In the genomic region with DNA sequence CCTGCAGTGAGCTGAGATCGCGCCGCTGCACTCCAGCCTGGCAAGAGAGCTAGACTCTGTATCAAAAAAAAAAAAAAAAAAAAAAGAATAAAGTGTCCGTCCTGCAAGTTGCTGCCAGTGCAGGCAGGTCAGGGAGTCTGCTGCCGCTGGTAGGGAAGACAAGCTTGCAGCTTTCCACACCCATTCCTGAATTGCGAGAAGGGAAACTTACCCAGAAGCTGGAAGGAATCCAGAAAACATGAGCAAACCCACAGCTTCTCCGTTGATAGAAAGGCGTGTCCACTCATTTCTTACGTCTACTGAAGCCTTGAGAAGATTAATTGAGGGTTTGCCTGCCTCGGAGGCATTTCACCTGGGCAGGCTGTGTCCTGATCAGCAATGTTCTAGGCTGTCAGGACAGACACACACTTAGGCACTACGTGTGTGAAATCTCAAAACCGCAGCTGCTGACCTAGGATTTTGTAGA, we compare ENCODE assay signal across 12 cellular contexts.
DNase-seq lines count a peak whose midpoint lies in the region; ATAC-seq and TF ChIP-seq lines count a peak whose summit lies in the region.
"Had no signal": no experiment of that assay in that cellular context is flagged by ENCODE, and none has a peak within 500 bp of the region (broad histone marks: within the 10 kb centered on the region; RNA-seq: fewer than 3 reads in every experiment).

No MANE protein-coding gene starts in this region.

- no peak overlapping the region for H3K27ac Mint-ChIP-seq in GM23338
- H3K27ac Mint-ChIP-seq: activated T-cell treated with anti-CD3 and anti-CD28 coated beads, Interleukin-2, amount 50 U/mL, for 72 hours had no signal

- H3K9me3 ChIP-seq in Peyer's patch, result no peaks in the 10 kb centered on the region
- H3K9me3 ChIP-seq: gastroesophageal sphincter, ovary had no signal

- H3K27me3 Mint-ChIP-seq in GM23338 (ENCODE audit: insufficient read depth, low read depth, poor library complexity), result peaks cover 2% of the 10 kb centered on the region

- no peak overlapping the region for H3K4me3 Mint-ChIP-seq in GM23338
- H3K4me3 Mint-ChIP-seq: activated T-cell treated with anti-CD3 and anti-CD28 coated beads, Interleukin-2, amount 50 U/mL, for 72 hours had no signal

- TF ChIP-seq CTCF in GM23338 (conservative IDR thresholded peaks at IDR 0.05; ENCODE audit: low read depth in 2 of 2) (no peak), Peyer's patch (IDR thresholded peaks at IDR 0.05) (no peak)

- DNase-seq in GM23338 (ENCODE audit: low spot score) (no peak), Peyer's patch (peak in 2 of 3 donors; percentile 64 to 71), fibroblast of peridontal ligament (ENCODE audit: extremely low read depth) (peak; percentile 60), sciatic nerve (ENCODE audit: low spot score) (no peak), NCI-H2107 (lab: John Stamatoyannopoulos, UW) (no peak), germinal center (ENCODE audit: low spot score) (no peak)
- DNase-seq in activated T-cell treated with anti-CD3 and anti-CD28 coated beads, Interleukin-2, amount 50 U/mL, for 1 hour, result no peak
- DNase-seq in activated naive CD4-positive, alpha-beta T cell treated with Interleukin-2 at 50 U/mL for 16 hours, result no peak
- DNase-seq: activated T-cell treated with anti-CD3 and anti-CD28 coated beads, Interleukin-2, amount 50 U/mL, for 72 hours; ovary had no signal

- H3K4me1 Mint-ChIP-seq in GM23338, result no peaks in the 10 kb centered on the region

- intact Hi-C loops in sciatic nerve (cut with DNase I), result no loop called here

- ATAC-seq in GM23338 (no peak), sciatic nerve (peak; percentile 58)
- ATAC-seq: activated T-cell treated with anti-CD3 and anti-CD28 coated beads, Interleukin-2, amount 50 U/mL, for 72 hours; gastroesophageal sphincter had no signal

- H3K4me3 ChIP-seq in GM23338 (no peak overlapping the region), Peyer's patch (peak overlapping the region in 2 of 4 donors; percentile 4 to 32)
- H3K4me3 ChIP-seq: gastroesophageal sphincter, ovary had no signal

- H3K36me3 ChIP-seq in GM23338 (ENCODE audit: insufficient read depth) (no peaks in the 10 kb centered on the region), Peyer's patch (no peaks in the 10 kb centered on the region)
- H3K36me3 ChIP-seq: gastroesophageal sphincter, ovary had no signal

- TF ChIP-seq POLR2A in Peyer's patch (IDR thresholded peaks at IDR 0.05), result peak in 1 of 2 donors; percentile 55

- no peak overlapping the region for H3K4me2 ChIP-seq in GM23338
- H3K4me2 ChIP-seq: KMS-11 had no signal

- no peaks in the 10 kb centered on the region for H3K79me2 ChIP-seq in GM23338 (replicated peaks; ENCODE audit: insufficient read depth)

- H3K27me3 ChIP-seq in GM23338 (ENCODE audit: insufficient read depth), result no peaks in the 10 kb centered on the region
- no peaks in the 10 kb centered on the region for H3K27me3 ChIP-seq in Peyer's patch
- H3K27me3 ChIP-seq: ovary had no signal

- no peaks in the 10 kb centered on the region for H3K9me2 ChIP-seq in GM23338 (ENCODE audit: insufficient read depth)

- no peaks in the 10 kb centered on the region for H4K20me1 ChIP-seq in GM23338 (replicated peaks; ENCODE audit: insufficient read depth)

- H3K9me3 Mint-ChIP-seq in GM23338, result no peaks in the 10 kb centered on the region
- H3K9me3 Mint-ChIP-seq: activated T-cell treated with anti-CD3 and anti-CD28 coated beads, Interleukin-2, amount 50 U/mL, for 72 hours had no signal

- H3F3A ChIP-seq in GM23338 (replicated peaks; ENCODE audit: low read depth), result no peaks in the 10 kb centered on the region

- H3K36me3 Mint-ChIP-seq in GM23338 (ENCODE audit: low read depth), result no peaks in the 10 kb centered on the region

- H3K27ac ChIP-seq in GM23338 (ENCODE audit: low read depth), result no peak overlapping the region
- peak overlapping the region in 2 of 4 donors; percentile 71 to 75 for H3K27ac ChIP-seq in Peyer's patch
- H3K27ac ChIP-seq: gastroesophageal sphincter, KMS-11, ovary had no signal

- H2AFZ ChIP-seq in GM23338, result 0 out of 2 replicates have a peak overlapping the region, but pooled peaks have one; percentile 74

- no peaks in the 10 kb centered on the region for H3K4me1 ChIP-seq in GM23338 (ENCODE audit: insufficient read depth)
- peaks cover 0 to 4% (median 0%) of the 10 kb centered on the region in 4 donors for H3K4me1 ChIP-seq in Peyer's patch
- H3K4me1 ChIP-seq: gastroesophageal sphincter had no signal

TF ChIP-seq in GM23338, 12 proteins besides CTCF, POLR2A, EP300 and RAD21:
- TF ChIP-seq NANOG (IDR thresholded peaks at IDR 0.05; ENCODE audit: borderline replicate concordance), result no peak
- no peak for TF ChIP-seq EZH2 (IDR thresholded peaks at IDR 0.05; ENCODE audit: low read depth, unreplicated experiment)
- TF ChIP-seq CREB1 (CRISPR knock-in tag; IDR thresholded peaks at IDR 0.05; ENCODE audit: low read depth), result no peak
- no peak for TF ChIP-seq JUNB (IDR thresholded peaks at IDR 0.05; ENCODE audit: unreplicated experiment)
- no peak for TF ChIP-seq STAT1 (IDR thresholded peaks at IDR 0.05; ENCODE audit: unreplicated experiment)
- TF ChIP-seq, protein P1, sequence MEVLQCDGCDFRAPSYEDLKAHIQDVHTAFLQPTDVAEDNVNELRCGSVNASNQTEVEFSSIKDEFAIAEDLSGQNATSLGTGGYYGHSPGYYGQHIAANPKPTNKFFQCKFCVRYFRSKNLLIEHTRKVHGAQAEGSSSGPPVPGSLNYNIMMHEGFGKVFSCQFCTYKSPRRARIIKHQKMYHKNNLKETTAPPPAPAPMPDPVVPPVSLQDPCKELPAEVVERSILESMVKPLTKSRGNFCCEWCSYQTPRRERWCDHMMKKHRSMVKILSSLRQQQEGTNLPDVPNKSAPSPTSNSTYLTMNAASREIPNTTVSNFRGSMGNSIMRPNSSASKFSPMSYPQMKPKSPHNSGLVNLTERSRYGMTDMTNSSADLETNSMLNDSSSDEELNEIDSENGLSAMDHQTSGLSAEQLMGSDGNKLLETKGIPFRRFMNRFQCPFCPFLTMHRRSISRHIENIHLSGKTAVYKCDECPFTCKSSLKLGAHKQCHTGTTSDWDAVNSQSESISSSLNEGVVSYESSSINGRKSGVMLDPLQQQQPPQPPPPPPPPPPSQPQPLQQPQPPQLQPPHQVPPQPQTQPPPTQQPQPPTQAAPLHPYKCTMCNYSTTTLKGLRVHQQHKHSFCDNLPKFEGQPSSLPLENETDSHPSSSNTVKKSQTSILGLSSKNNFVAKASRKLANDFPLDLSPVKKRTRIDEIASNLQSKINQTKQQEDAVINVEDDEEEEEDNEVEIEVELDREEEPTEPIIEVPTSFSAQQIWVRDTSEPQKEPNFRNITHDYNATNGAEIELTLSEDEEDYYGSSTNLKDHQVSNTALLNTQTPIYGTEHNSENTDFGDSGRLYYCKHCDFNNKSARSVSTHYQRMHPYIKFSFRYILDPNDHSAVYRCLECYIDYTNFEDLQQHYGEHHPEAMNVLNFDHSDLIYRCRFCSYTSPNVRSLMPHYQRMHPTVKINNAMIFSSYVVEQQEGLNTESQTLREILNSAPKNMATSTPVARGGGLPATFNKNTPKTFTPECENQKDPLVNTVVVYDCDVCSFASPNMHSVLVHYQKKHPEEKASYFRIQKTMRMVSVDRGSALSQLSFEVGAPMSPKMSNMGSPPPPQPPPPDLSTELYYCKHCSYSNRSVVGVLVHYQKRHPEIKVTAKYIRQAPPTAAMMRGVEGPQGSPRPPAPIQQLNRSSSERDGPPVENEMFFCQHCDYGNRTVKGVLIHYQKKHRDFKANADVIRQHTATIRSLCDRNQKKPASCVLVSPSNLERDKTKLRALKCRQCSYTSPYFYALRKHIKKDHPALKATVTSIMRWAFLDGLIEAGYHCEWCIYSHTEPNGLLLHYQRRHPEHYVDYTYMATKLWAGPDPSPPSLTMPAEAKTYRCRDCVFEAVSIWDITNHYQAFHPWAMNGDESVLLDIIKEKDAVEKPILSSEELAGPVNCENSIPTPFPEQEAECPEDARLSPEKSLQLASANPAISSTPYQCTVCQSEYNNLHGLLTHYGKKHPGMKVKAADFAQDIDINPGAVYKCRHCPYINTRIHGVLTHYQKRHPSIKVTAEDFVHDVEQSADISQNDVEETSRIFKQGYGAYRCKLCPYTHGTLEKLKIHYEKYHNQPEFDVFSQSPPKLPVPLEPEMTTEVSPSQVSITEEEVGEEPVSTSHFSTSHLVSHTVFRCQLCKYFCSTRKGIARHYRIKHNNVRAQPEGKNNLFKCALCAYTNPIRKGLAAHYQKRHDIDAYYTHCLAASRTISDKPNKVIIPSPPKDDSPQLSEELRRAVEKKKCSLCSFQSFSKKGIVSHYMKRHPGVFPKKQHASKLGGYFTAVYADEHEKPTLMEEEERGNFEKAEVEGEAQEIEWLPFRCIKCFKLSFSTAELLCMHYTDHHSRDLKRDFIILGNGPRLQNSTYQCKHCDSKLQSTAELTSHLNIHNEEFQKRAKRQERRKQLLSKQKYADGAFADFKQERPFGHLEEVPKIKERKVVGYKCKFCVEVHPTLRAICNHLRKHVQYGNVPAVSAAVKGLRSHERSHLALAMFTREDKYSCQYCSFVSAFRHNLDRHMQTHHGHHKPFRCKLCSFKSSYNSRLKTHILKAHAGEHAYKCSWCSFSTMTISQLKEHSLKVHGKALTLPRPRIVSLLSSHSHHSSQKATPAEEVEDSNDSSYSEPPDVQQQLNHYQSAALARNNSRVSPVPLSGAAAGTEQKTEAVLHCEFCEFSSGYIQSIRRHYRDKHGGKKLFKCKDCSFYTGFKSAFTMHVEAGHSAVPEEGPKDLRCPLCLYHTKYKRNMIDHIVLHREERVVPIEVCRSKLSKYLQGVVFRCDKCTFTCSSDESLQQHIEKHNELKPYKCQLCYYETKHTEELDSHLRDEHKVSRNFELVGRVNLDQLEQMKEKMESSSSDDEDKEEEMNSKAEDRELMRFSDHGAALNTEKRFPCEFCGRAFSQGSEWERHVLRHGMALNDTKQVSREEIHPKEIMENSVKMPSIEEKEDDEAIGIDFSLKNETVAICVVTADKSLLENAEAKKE (CRISPR knock-in tag; IDR thresholded peaks at IDR 0.05), result no peak
- TF ChIP-seq EZH2phosphoT487 (IDR thresholded peaks at IDR 0.05; ENCODE audit: unreplicated experiment), result no peak
- TF ChIP-seq POLR2AphosphoS5 (IDR thresholded peaks at IDR 0.05; ENCODE audit: low read depth), result no peak
TF ChIP-seq in GM23338: peak in this region for 0.

Comparison
In these comparisons a context has a peak if more than half of its experiments do, and no peak if none do; other contexts are left out.
1. DNase-seq: peak in Peyer's patch (2 of 3) and fibroblast of peridontal ligament (single experiment); none in GM23338 (single experiment), sciatic nerve (single experiment), activated T-cell treated with anti-CD3 and anti-CD28 coated beads, Interleukin-2, amount 50 U/mL, for 1 hour (single experiment), activated naive CD4-positive, alpha-beta T cell treated with Interleukin-2 at 50 U/mL for 16 hours (single experiment), NCI-H2107 (single experiment) and germinal center (single experiment).